In genomic region chr6:130843575-130844320, GRCh38 we compare ENCODE assay signal across 8 cellular contexts. TPM values are rescaled to one million over a fixed set of nuclear protein-coding genes. Genes with fewer than 3 reads are reported as not detected.
A peak's percentile ranks its signal among the peaks of the same experiment; 100 is the strongest.
DNase-seq lines count a peak whose midpoint lies in the region; ATAC-seq, FAIRE-seq and TF ChIP-seq lines count a peak whose summit lies in the region.

No MANE protein-coding gene starts in this region.

- H3K79me2 ChIP-seq in PC-3 (ENCODE audit: low read length) (no peaks in the 10 kb centered on the region), endothelial cell of umbilical vein (ENCODE audit: control insufficient read depth, insufficient read depth, low read length) (no peaks in the 10 kb centered on the region)

- H3K23ac ChIP-seq in neuronal stem cell (ENCODE audit: low read depth, low read length, poor library complexity) = no peak overlapping the region

- no peaks in the 10 kb centered on the region for H3K79me1 ChIP-seq in neuronal stem cell (ENCODE audit: low read depth, low read length)

- no peaks in the 10 kb centered on the region for H3F3A ChIP-seq in PC-3 (ENCODE audit: low read length, unreplicated experiment)

- no peak overlapping the region for H2BK5ac ChIP-seq in neuronal stem cell (ENCODE audit: low read length)

- TF ChIP-seq POLR2A in endothelial cell of umbilical vein (IDR thresholded peaks at IDR 0.05; ENCODE audit: low read depth, low read length) (no peak), lower leg skin (IDR thresholded peaks at IDR 0.05) (no peak)

- peaks cover 6% of the 10 kb centered on the region for H3K36me3 Mint-ChIP-seq in Calu3 (ENCODE audit: insufficient read depth, unreplicated experiment)

- H3K27me3 Mint-ChIP-seq in Calu3 (ENCODE audit: unreplicated experiment) = no peaks in the 10 kb centered on the region

- WGBS in neuronal stem cell (ENCODE audit: extremely low coverage in 2 of 2, insufficient read length in 2 of 2, insufficient replicate concordance in 1 of 2), 2 donors = no CpG with 5 or more reads among the region's 3 CpGs
- WGBS in lower leg skin, 2 donors = 77 to 88% methylated on average over 3 of the region's 3 CpGs

- no peak overlapping the region for H2BK12ac ChIP-seq in neuronal stem cell (ENCODE audit: low read length)

- H2AK5ac ChIP-seq in neuronal stem cell (ENCODE audit: low read depth, low read length) = no peak overlapping the region

- POLR2A ChIA-PET in PC-3 (lab: Charles Lee; ENCODE audit: unreplicated experiment) (no interaction called here), endothelial cell of umbilical vein (lab: Charles Lee) (no interaction called here)

- no peaks in the 10 kb centered on the region for H3K9me3 Mint-ChIP-seq in Calu3 (ENCODE audit: low read depth, unreplicated experiment)

- no peak overlapping the region for H2BK120ac ChIP-seq in neuronal stem cell (ENCODE audit: low read depth, low read length)

- H3K4me1 Mint-ChIP-seq in Calu3 (ENCODE audit: low read depth, unreplicated experiment) = peaks cover 7% of the 10 kb centered on the region

- no peaks in the 10 kb centered on the region for H3K9me1 ChIP-seq in endothelial cell of umbilical vein (replicated peaks; ENCODE audit: control insufficient read depth, extremely low read depth, insufficient read depth, low read length)

- H3K4me2 ChIP-seq in PC-3 (ENCODE audit: low read length) (no peak overlapping the region), endothelial cell of umbilical vein (ENCODE audit: insufficient read depth, low read length) (no peak overlapping the region), neuronal stem cell (ENCODE audit: insufficient read depth, low read length, poor library complexity, severe bottlenecking) (no peak overlapping the region)

- no peak overlapping the region for H2BK15ac ChIP-seq in neuronal stem cell (ENCODE audit: low read length)

- H3K4me1 ChIP-seq in PC-3 (ENCODE audit: insufficient read depth, low read length) = no peaks in the 10 kb centered on the region
- H3K4me1 ChIP-seq in endothelial cell of umbilical vein (ENCODE audit: control insufficient read depth, extremely low read depth, insufficient read depth, low read length) = no peaks in the 10 kb centered on the region
- H3K4me1 ChIP-seq in neuronal stem cell (ENCODE audit: control insufficient read depth in 2 of 2, insufficient read depth in 1 of 2, low read depth in 1 of 2, low read length in 2 of 2) = peaks cover 0 to 2% of the 10 kb centered on the region in 2 donors

- peak; percentile 55 for FAIRE-seq in endothelial cell of umbilical vein (lab: Jason Lieb, UNC)

- no peak overlapping the region for H4K8ac ChIP-seq in neuronal stem cell (ENCODE audit: low read depth, low read length)

- ATAC-seq in GM18907 (IDR thresholded peaks at IDR 0.05; ENCODE audit: unreplicated experiment) (peak; percentile 74), HG03159 (IDR thresholded peaks at IDR 0.05; ENCODE audit: unreplicated experiment) (peak; percentile 71), PC-3 (peak; percentile 56)

- H4K91ac ChIP-seq in neuronal stem cell (ENCODE audit: low read depth, low read length, poor library complexity) = no peak overlapping the region

- H3K4me3 Mint-ChIP-seq in Calu3 (ENCODE audit: low read depth, unreplicated experiment) = no peak overlapping the region

- no peak overlapping the region for H3K14ac ChIP-seq in neuronal stem cell (ENCODE audit: low read length)

- intact Hi-C loops in Calu3 (cut with micrococcal nuclease; ENCODE audit: unreplicated experiment) (loop anchor here (1.0 kb wide), 1 partner anchor 521 kb away; no protein-coding TSS in a partner anchor), PC-3 (cut with micrococcal nuclease) (loop anchor here (10.0 kb wide), 1 partner anchor 549 kb away; no protein-coding TSS in a partner anchor), endothelial cell of umbilical vein (cut with micrococcal nuclease) (loop anchor here (1.0 to 2.0 kb wide), 4 partner anchors 47 to 521 kb away; no protein-coding TSS in a partner anchor), lower leg skin (cut with DNase I; ENCODE audit: low total_unique reads) (loop anchor here (10.0 kb wide), 1 partner anchor 519 kb away; no protein-coding TSS in a partner anchor)

- no peak overlapping the region for H3K27ac Mint-ChIP-seq in Calu3 (ENCODE audit: unreplicated experiment)

- no peak overlapping the region for H3K18ac ChIP-seq in neuronal stem cell (ENCODE audit: low read length)

- no peaks in the 10 kb centered on the region for H3K9me2 ChIP-seq in PC-3 (replicated peaks; ENCODE audit: low read length)

- H3K27me3 ChIP-seq in PC-3 (ENCODE audit: low read length) (no peaks in the 10 kb centered on the region), endothelial cell of umbilical vein (ENCODE audit: control insufficient read depth in 2 of 2, insufficient read depth in 2 of 2, low read length in 2 of 2) (no peaks in the 10 kb centered on the region), neuronal stem cell (ENCODE audit: control insufficient read depth in 3 of 3, insufficient read depth in 3 of 3, low read depth in 1 of 3, low read length in 3 of 3) (no peaks in the 10 kb centered on the region)

- H3K36me3 ChIP-seq in PC-3 (ENCODE audit: low read depth, low read length) = no peaks in the 10 kb centered on the region
- H3K36me3 ChIP-seq in endothelial cell of umbilical vein (ENCODE audit: control insufficient read depth in 2 of 2, extremely low read depth in 1 of 2, insufficient read depth in 2 of 2, low read length in 2 of 2) = no peaks in the 10 kb centered on the region
- peaks cover 0 to 5% of the 10 kb centered on the region in 2 donors for H3K36me3 ChIP-seq in neuronal stem cell (replicated peaks in 1 of 2; ENCODE audit: control insufficient read depth in 2 of 2, insufficient read depth in 2 of 2, low read length in 2 of 2)

- no peak overlapping the region for H3K4me3 ChIP-seq in PC-3 (ENCODE audit: low read length)
- no peak overlapping the region for H3K4me3 ChIP-seq in endothelial cell of umbilical vein (replicated peaks in 1 of 3; ENCODE audit: insufficient read depth in 1 of 3, low read depth in 1 of 3, low read length in 3 of 3)
- H3K4me3 ChIP-seq in neuronal stem cell (ENCODE audit: low read length in 2 of 2) = no peak overlapping the region
- no peak overlapping the region for H3K4me3 ChIP-seq in lower leg skin (ENCODE audit: low read depth, poor library complexity, severe bottlenecking)

- H3K4ac ChIP-seq in neuronal stem cell (ENCODE audit: low read length) = no peak overlapping the region

- CTCF ChIA-PET in Calu3 (lab: Charles Lee) = no interaction called here
- CTCF ChIA-PET in PC-3 (lab: Charles Lee) = no interaction called here
- CTCF ChIA-PET in endothelial cell of umbilical vein (lab: Charles Lee) = interaction anchor here (0.7 to 3.9 kb wide), 10 partner anchors 11 to 800 kb away, joined by 3 to 23 read pairs (median 6); partner anchors contain the start of gene TMEM200A

- H2AFZ ChIP-seq in PC-3 (ENCODE audit: low read length) (no peak overlapping the region), endothelial cell of umbilical vein (ENCODE audit: low read depth, low read length) (no peak overlapping the region), neuronal stem cell (ENCODE audit: low read length) (no peak overlapping the region)

- dilution Hi-C loops in endothelial cell of umbilical vein (cut with MboI; ENCODE audit: extremely low pct_ligation_motif_present, low sequenced_read_pairs) = no loop called here

- DNase-seq in Calu3 (no peak), PC-3 (peak; percentile 53), endothelial cell of umbilical vein (ENCODE audit: low read depth, low spot score) (peak; percentile 64), neuronal stem cell (ENCODE audit: low spot score) (peak; percentile 23), NCI-H2029 (lab: John Stamatoyannopoulos, UW) (no peak), lower leg skin (ENCODE audit: low spot score in 2 of 2) (no peak)

- H3K9me3 ChIP-seq in PC-3 (ENCODE audit: low read length) (no peaks in the 10 kb centered on the region), endothelial cell of umbilical vein (replicated peaks; ENCODE audit: control insufficient read depth, insufficient read depth, low read length) (no peaks in the 10 kb centered on the region), neuronal stem cell (replicated peaks in 1 of 2; ENCODE audit: control insufficient read depth in 2 of 2, insufficient read depth in 1 of 2, low read depth in 1 of 2, low read length in 2 of 2) (no peaks in the 10 kb centered on the region)

- no peak overlapping the region for H3K27ac ChIP-seq in PC-3 (ENCODE audit: low read length)
- H3K27ac ChIP-seq in endothelial cell of umbilical vein (ENCODE audit: insufficient read depth, low read depth, low read length) = no peak overlapping the region
- H3K27ac ChIP-seq in neuronal stem cell (replicated peaks; ENCODE audit: low read length) = no peak overlapping the region

- H4K20me1 ChIP-seq in PC-3 (ENCODE audit: low read length) = no peaks in the 10 kb centered on the region
- H4K20me1 ChIP-seq in endothelial cell of umbilical vein (replicated peaks; ENCODE audit: control insufficient read depth, extremely low read depth, insufficient read depth, low read length) = no peaks in the 10 kb centered on the region

- TF ChIP-seq CTCF in Calu3 (IDR thresholded peaks at IDR 0.05; ENCODE audit: unreplicated experiment) = peak; percentile 34
- peak; percentile 61 for TF ChIP-seq CTCF in PC-3 (conservative IDR thresholded peaks at IDR 0.05; ENCODE audit: low read depth, low read length)
- peak; percentile 34 to 35 for TF ChIP-seq CTCF in endothelial cell of umbilical vein (IDR thresholded peaks at IDR 0.05; ENCODE audit: extremely low read depth in 1 of 2, insufficient read depth in 1 of 2, low read depth in 1 of 2, low read length in 2 of 2)
- TF ChIP-seq CTCF in lower leg skin (IDR thresholded peaks at IDR 0.05) = no peak

- H3K9ac ChIP-seq in PC-3 (ENCODE audit: low read length) (no peak overlapping the region), endothelial cell of umbilical vein (replicated peaks; ENCODE audit: extremely low read depth, insufficient read depth, low read length) (no peak overlapping the region), neuronal stem cell (ENCODE audit: low read depth, low read length, poor library complexity) (no peak overlapping the region)

- BruUV-seq in Calu3 (replicated peaks; lab: Mats Ljungman, UMichigan) (no TSS peak), PC-3 (replicated peaks; lab: Mats Ljungman, UMichigan) (no TSS peak), endothelial cell of umbilical vein (replicated peaks; lab: Mats Ljungman, UMichigan) (no TSS peak)

RNA-seq across cellular contexts. Expression of gene SMLR1, which starts 16.5 kb away (rescaled TPM):
- not detected in 2 replicates for total RNA-seq in Calu3 (2022)
- not detected in 2 replicates for total RNA-seq in PC-3 (2014; rRNA removed)
- total RNA-seq in endothelial cell of umbilical vein = not detected in 2 replicates
- polyA plus RNA-seq in endothelial cell of umbilical vein = not detected in 2 replicates
- not detected in 2 replicates for polyA plus RNA-seq in endothelial cell of umbilical vein (2011; cell fraction: cytosol; rRNA removed)
- polyA plus RNA-seq in endothelial cell of umbilical vein (2011; cell fraction: nucleus; rRNA removed) = not detected in 2 replicates
- not detected in 2 replicates for polyA plus RNA-seq in endothelial cell of umbilical vein (2012)
- not detected in 2 replicates for polyA minus RNA-seq in endothelial cell of umbilical vein
- not detected for polyA minus RNA-seq in endothelial cell of umbilical vein (2011; cell fraction: cytosol; rRNA and poly(A)+ RNA removed)
- not detected in 2 replicates for polyA minus RNA-seq in endothelial cell of umbilical vein (2011; cell fraction: nucleus; rRNA and poly(A)+ RNA removed)
- not detected for polyA plus RNA-seq in neuronal stem cell (2013, experiment 1 of 2)
- not detected for polyA plus RNA-seq in neuronal stem cell (2013, experiment 2 of 2)
- total RNA-seq in lower leg skin = not detected

Comparison
In these comparisons a context has a peak if more than half of its experiments do, and no peak if none do; other contexts are left out.
1. DNase-seq: peak in PC-3 (single experiment), endothelial cell of umbilical vein (single experiment) and neuronal stem cell (single experiment); none in Calu3 (single experiment), NCI-H2029 (single experiment) and lower leg skin (0 of 2).
2. CTCF ChIP-seq: peak in Calu3 (single experiment), PC-3 (single experiment) and endothelial cell of umbilical vein (2 of 2); none in lower leg skin (0 of 3).
3. Peak in every context shown above with its lines, with median percentiles within 50 percentile points of each other: ATAC-seq.